ENCODE assay signal across 9 cellular contexts in the genomic region with DNA sequence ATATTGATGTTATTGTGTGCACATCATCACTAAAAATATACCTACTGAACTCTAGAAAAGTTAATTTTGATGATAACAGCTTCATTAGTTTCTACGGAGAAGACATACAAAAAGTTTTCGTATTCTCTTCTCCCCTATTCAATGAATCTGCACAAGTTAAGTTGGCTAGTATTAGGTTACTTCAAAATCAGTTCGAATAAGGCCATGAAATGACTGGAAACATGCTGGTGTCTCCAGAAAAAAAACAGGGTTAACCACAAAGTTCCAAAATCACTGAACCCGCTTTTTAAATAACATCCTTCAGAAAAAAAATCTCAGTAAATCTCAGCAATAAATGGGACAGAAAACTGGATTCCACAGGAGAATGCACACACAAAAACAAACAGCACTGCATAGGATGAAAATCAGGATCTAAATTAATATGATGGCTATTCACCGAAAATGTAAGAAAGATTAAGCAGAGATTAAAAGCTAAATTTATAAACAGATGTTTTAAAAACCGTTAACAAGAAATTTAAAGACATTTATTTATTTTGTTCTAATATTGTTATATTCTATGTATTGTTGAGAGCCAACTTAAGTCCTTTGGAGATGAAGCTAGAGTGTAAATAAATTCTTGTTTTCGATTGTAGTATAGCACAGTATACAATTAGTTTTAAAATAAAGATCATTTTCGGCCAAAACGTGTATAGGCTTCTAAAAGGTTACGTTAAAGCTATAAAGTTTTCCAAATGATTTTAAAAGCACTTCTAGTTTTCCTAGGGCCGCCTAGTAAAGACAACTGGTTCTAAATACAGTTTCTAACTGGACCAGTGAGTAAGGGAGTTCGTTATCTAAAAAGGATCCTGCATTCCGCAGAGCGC. TPM values are rescaled to one million over a fixed set of nuclear protein-coding genes. Genes with fewer than 3 reads are reported as not detected.
DNase-seq lines count a peak whose midpoint lies in the region; ATAC-seq and TF ChIP-seq lines count a peak whose summit lies in the region.
"Had no signal": no experiment of that assay in that cellular context is flagged by ENCODE, and none has a peak within 500 bp of the region (broad histone marks: within the 10 kb centered on the region; RNA-seq: fewer than 3 reads in every experiment).

No MANE protein-coding gene starts in this region.

- H2BK20ac ChIP-seq in H9 (ENCODE audit: low read depth, low read length, poor library complexity, severe bottlenecking) = no peak overlapping the region

- H3K14ac ChIP-seq in H9 (ENCODE audit: insufficient read depth, low read length) = no peak overlapping the region

- H3K4me3 ChIP-seq in right cardiac atrium (ENCODE audit: low read length) = peak overlapping the region; percentile 40
- H3K4me3 ChIP-seq in rectal smooth muscle tissue (ENCODE audit: low read length) = peak overlapping the region; percentile 71
- H3K4me3 ChIP-seq in vagina = peak overlapping the region in 1 of 2 donors; percentile 46

- TF ChIP-seq CTCF in H9 (conservative IDR thresholded peaks at IDR 0.05) = no peak
- TF ChIP-seq CTCF in WTC11 (IDR thresholded peaks at IDR 0.05) = no peak
- TF ChIP-seq CTCF in vagina (IDR thresholded peaks at IDR 0.05) = no peak

- CTCF ChIA-PET in WTC11 (lab: Charles Lee) = interaction anchor here (0.9 to 2.9 kb wide), 4 partner anchors 65 to 207 kb away, joined by 3 to 42 read pairs (median 4); a partner anchor contains a TSS

- H3T11ph ChIP-seq in H9 (ENCODE audit: low read length) = no peak overlapping the region

- peak overlapping the region; percentile 40 for H3K4me2 ChIP-seq in H9 (ENCODE audit: insufficient read depth, insufficient read length, low read length)

- no peaks in the 10 kb centered on the region for H3K79me2 ChIP-seq in H9 (ENCODE audit: insufficient read depth, low read length)

- peaks cover 10% of the 10 kb centered on the region for H3K23me2 ChIP-seq in H9 (ENCODE audit: insufficient read length, low read depth, low read length, poor library complexity, severe bottlenecking)

- H3K4me1 Mint-ChIP-seq in H9 (peaks cover 19 to 20% of the 10 kb centered on the region in 2 experiments), WTC11 (peaks cover 19% of the 10 kb centered on the region)

- H2BK120ac ChIP-seq in H9 (ENCODE audit: low read depth, low read length, poor library complexity, severe bottlenecking) = no peak overlapping the region

- DNase-seq in H9 (no peak), WTC11 (ENCODE audit: low spot score) (no peak), right cardiac atrium (no peak), H4 (ENCODE audit: low spot score) (no peak), vagina (ENCODE audit: extremely low spot score in 2 of 2) (no peak), LoVo (ENCODE audit: low spot score) (no peak)
- DNase-seq: effector CD8-positive, alpha-beta T cell had no signal

- no peak overlapping the region for H3K18ac ChIP-seq in H9 (ENCODE audit: insufficient read length, low read depth, low read length)

- H3K9me3 Mint-ChIP-seq in H9 = no peaks in the 10 kb centered on the region
- no peaks in the 10 kb centered on the region for H3K9me3 Mint-ChIP-seq in WTC11

- H3K27me3 ChIP-seq in H9 (ENCODE audit: insufficient read depth, low read length) = no peaks in the 10 kb centered on the region; the same call in 1 of the 2 replicates
- H3K27me3 ChIP-seq in right cardiac atrium (ENCODE audit: control insufficient read depth, insufficient read depth) = no peaks in the 10 kb centered on the region
- no peaks in the 10 kb centered on the region for H3K27me3 ChIP-seq in rectal smooth muscle tissue (ENCODE audit: control insufficient read depth, insufficient read depth, low read length)
- H3K27me3 ChIP-seq in vagina = no peaks in the 10 kb centered on the region

- no peak overlapping the region for H4K91ac ChIP-seq in H9 (ENCODE audit: insufficient read length, low read depth, low read length)

- intact Hi-C loops in right cardiac atrium (cut with DNase I) (loop anchor here (2.0 to 5.0 kb wide), 3 partner anchors 147 to 151 kb away; no protein-coding TSS in a partner anchor), vagina (cut with DNase I) (loop anchor here (2.0 kb wide), 1 partner anchor 21 kb away; no protein-coding TSS in a partner anchor)

- H3K4me1 ChIP-seq in H9 (ENCODE audit: insufficient read depth, low read length) = no peaks in the 10 kb centered on the region
- no peaks in the 10 kb centered on the region for H3K4me1 ChIP-seq in right cardiac atrium (ENCODE audit: control insufficient read depth, insufficient read depth, low read length)
- no peaks in the 10 kb centered on the region for H3K4me1 ChIP-seq in rectal smooth muscle tissue (ENCODE audit: control insufficient read depth, insufficient read depth, low read length)
- peaks cover 6% of the 10 kb centered on the region for H3K4me1 ChIP-seq in vagina

- H2BK5ac ChIP-seq in H9 (ENCODE audit: insufficient read length, low read length) = no peak overlapping the region

- no peaks in the 10 kb centered on the region for H3K79me1 ChIP-seq in H9 (ENCODE audit: insufficient read depth, low read depth, low read length, poor library complexity, severe bottlenecking)

- H3K27ac ChIP-seq in H9 (ENCODE audit: insufficient read length, low read depth, low read length) (no peak overlapping the region), right cardiac atrium (ENCODE audit: low read length) (no peak overlapping the region), rectal smooth muscle tissue (ENCODE audit: low read depth, low read length) (no peak overlapping the region), vagina (no peak overlapping the region)

- H3K4me3 Mint-ChIP-seq in H9 = peak overlapping the region; percentile 86 to 91
- peak overlapping the region; percentile 90 for H3K4me3 Mint-ChIP-seq in WTC11

- H3K27me3 Mint-ChIP-seq in H9 (ENCODE audit: low read depth) (peaks cover 31% of the 10 kb centered on the region), WTC11 (ENCODE audit: low read depth) (peaks cover 30% of the 10 kb centered on the region)

- H2AK5ac ChIP-seq in H9 (ENCODE audit: insufficient read length, low read length) = no peak overlapping the region

- H3K27ac Mint-ChIP-seq in H9 (no peak overlapping the region; a peak in 1 of 7 replicates), WTC11 (no peak overlapping the region)

- no peak overlapping the region for H4K8ac ChIP-seq in H9 (replicated peaks; ENCODE audit: insufficient read length, low read depth, low read length)

- no peak overlapping the region for H3K23ac ChIP-seq in H9 (ENCODE audit: insufficient read length, low read depth, low read length)

- no peak overlapping the region for H2BK15ac ChIP-seq in H9 (ENCODE audit: low read depth, low read length)

- no CpG with 5 or more reads among the region's 14 CpGs for WGBS in H9 (ENCODE audit: extremely low coverage, insufficient read length, low lambda C conversion rate)
- 48% methylated on average over 14 of the region's 14 CpGs for WGBS in right cardiac atrium

- no peaks in the 10 kb centered on the region for H3K36me3 Mint-ChIP-seq in H9 (ENCODE audit: insufficient read depth in 1 of 3, low read depth in 3 of 3)
- no peaks in the 10 kb centered on the region for H3K36me3 Mint-ChIP-seq in WTC11

- no peak for TF ChIP-seq POLR2A in vagina (IDR thresholded peaks at IDR 0.05)

- ATAC-seq in WTC11 (no peak), right cardiac atrium (no peak), GM18909 (IDR thresholded peaks at IDR 0.05; ENCODE audit: poor library complexity, unreplicated experiment) (no peak)

- H4K5ac ChIP-seq in H9 (ENCODE audit: insufficient read length, low read depth, low read length) = no peak overlapping the region

- POLR2A ChIA-PET in WTC11 (lab: Charles Lee) = interaction anchor here (1.1 kb wide), 1 partner anchor 52 kb away, joined by 3 read pairs; no protein-coding TSS in a partner anchor

- H3K56ac ChIP-seq in H9 (ENCODE audit: insufficient read length, low read depth, low read length) = no peak overlapping the region

- H3K36me3 ChIP-seq in rectal smooth muscle tissue (ENCODE audit: control insufficient read depth, insufficient read depth, low read length) = no peaks in the 10 kb centered on the region
- H3K36me3 ChIP-seq in vagina = no peaks in the 10 kb centered on the region

- no peak overlapping the region for H2BK12ac ChIP-seq in H9 (ENCODE audit: insufficient read length, low read depth, low read length)

- no peaks in the 10 kb centered on the region for H3K9me3 ChIP-seq in H9 (ENCODE audit: control insufficient read depth, low read depth, low read length)
- H3K9me3 ChIP-seq in right cardiac atrium (ENCODE audit: control insufficient read depth, low read length) = no peaks in the 10 kb centered on the region
- H3K9me3 ChIP-seq in vagina = no peaks in the 10 kb centered on the region

- no peak overlapping the region for H3K4ac ChIP-seq in H9 (ENCODE audit: low read depth, low read length)

- H2AFZ ChIP-seq in H9 (ENCODE audit: low read length) = no peak overlapping the region

- no peaks in the 10 kb centered on the region for H4K20me1 ChIP-seq in H9 (ENCODE audit: control insufficient read depth, insufficient read depth, insufficient read length)

- no peak overlapping the region for H3K9ac ChIP-seq in H9 (ENCODE audit: extremely low read depth, insufficient read length, low read length)
- H3K9ac ChIP-seq in rectal smooth muscle tissue (ENCODE audit: low read length) = no peak overlapping the region

TF ChIP-seq in WTC11, 78 proteins besides CTCF, POLR2A, EP300 and RAD21 (continues in another document):
- TF ChIP-seq SOX15 (CRISPR knock-in tag; IDR thresholded peaks at IDR 0.05) (no peak), ZNF138 (CRISPR knock-in tag; conservative IDR thresholded peaks at IDR 0.05) (no peak), ZNF671 (CRISPR knock-in tag; IDR thresholded peaks at IDR 0.05) (no peak), TCF7 (CRISPR knock-in tag; IDR thresholded peaks at IDR 0.05; ENCODE audit: low read depth) (no peak), ZNF219 (CRISPR knock-in tag; IDR thresholded peaks at IDR 0.05; ENCODE audit: borderline replicate concordance) (no peak), GABPB1 (CRISPR knock-in tag; IDR thresholded peaks at IDR 0.05) (no peak), ELF4 (CRISPR knock-in tag; IDR thresholded peaks at IDR 0.05; ENCODE audit: low read depth) (no peak)
- TF ChIP-seq, protein P1, sequence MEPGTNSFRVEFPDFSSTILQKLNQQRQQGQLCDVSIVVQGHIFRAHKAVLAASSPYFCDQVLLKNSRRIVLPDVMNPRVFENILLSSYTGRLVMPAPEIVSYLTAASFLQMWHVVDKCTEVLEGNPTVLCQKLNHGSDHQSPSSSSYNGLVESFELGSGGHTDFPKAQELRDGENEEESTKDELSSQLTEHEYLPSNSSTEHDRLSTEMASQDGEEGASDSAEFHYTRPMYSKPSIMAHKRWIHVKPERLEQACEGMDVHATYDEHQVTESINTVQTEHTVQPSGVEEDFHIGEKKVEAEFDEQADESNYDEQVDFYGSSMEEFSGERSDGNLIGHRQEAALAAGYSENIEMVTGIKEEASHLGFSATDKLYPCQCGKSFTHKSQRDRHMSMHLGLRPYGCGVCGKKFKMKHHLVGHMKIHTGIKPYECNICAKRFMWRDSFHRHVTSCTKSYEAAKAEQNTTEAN (CRISPR knock-in tag; IDR thresholded peaks at IDR 0.05) = no peak

RNA-seq across cellular contexts. Expression of a gene that starts 1.0 kb away (rescaled TPM):
- total RNA-seq in H9 (2021) (1.2 and 1.6 TPM in 2 replicates), WTC11 (2021) (1.6 to 2.0 TPM (median 1.7 TPM) in 3 replicates), right cardiac atrium (1 to 10 TPM; 3.6 to 9.3 (median 5.5) TPM), vagina (3.4 TPM)
- 2.7 TPM for polyA plus RNA-seq in right cardiac atrium
- total RNA-seq in H4 (2014; rRNA removed; shearing (Covaris generic)) = 0.18 and 0.45 TPM in 2 replicates
